In the genomic region with DNA sequence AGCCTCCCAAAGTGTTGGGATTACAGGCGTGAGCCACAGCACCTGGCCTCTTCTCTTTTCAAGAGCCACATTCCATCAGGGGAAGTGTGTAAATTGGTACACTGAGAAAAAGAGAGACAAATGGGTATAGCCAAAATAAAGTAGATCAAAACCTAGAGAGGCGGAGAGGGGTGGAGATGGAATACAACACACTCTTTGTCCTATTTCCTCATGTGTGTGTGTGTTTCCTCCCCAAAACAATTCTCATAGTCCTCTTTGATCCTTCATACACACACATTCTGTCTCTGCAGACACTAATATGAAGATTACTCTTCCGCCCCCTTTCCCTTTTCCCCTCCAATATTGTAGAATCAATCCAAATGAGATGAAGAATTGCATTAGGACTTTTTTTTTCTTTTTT, we compare ENCODE assay signal across 8 cellular contexts. TPM values are rescaled to one million over a fixed set of nuclear protein-coding genes. Genes with fewer than 3 reads are reported as not detected.
"Had no signal": no experiment of that assay in that cellular context is flagged by ENCODE, and none has a peak within 500 bp of the region (broad histone marks: within the 10 kb centered on the region; RNA-seq: fewer than 3 reads in every experiment).

No MANE protein-coding gene starts in this region.

- H3K4me3 ChIP-seq: GM12878 had no signal

- FAIRE-seq: GM12878, GM12891, GM12892, GM18507, GM19239 had no signal

- DNase-seq: GDM1, GF-D8 had no signal

- ATAC-seq: GM12878 had no signal

RNA-seq across cellular contexts. Expression of a gene that starts 16.0 kb away (rescaled TPM):
- total RNA-seq: G401 had no signal
